In genomic region chr5:146388418-146388817, GRCh38 we compare ENCODE assay signal across 23 cellular contexts. TPM values are rescaled to one million over a fixed set of nuclear protein-coding genes. Genes with fewer than 3 reads are reported as not detected.
DNase-seq lines count a peak whose midpoint lies in the region; ATAC-seq and TF ChIP-seq lines count a peak whose summit lies in the region.
"Had no signal": no experiment of that assay in that cellular context is flagged by ENCODE, and none has a peak within 500 bp of the region (broad histone marks: within the 10 kb centered on the region; RNA-seq: fewer than 3 reads in every experiment).

No MANE protein-coding gene starts in this region.

- DNase-seq in DMS79 (lab: John Stamatoyannopoulos, UW) (peak; percentile 44), HT1080 (ENCODE audit: low read depth) (peak; percentile 57), adipocyte (ENCODE audit: low read depth) (peak; percentile 43), foreskin keratinocyte (peak; percentile 4 to 36), ascending aorta (ENCODE audit: low spot score in 2 of 2) (no peak), SHP77 treated with DMSO at 0.1 percent for 48 hours (lab: John Stamatoyannopoulos, UW) (no peak)
- no peak for DNase-seq in stimulated activated naive CD4-positive, alpha-beta T cell (lab: John Stamatoyannopoulos, UW)
- DNase-seq: activated CD4-positive, alpha-beta T cell treated with anti-CD3 and anti-CD28 coated beads for 4 hours; activated CD8-positive, alpha-beta memory T cell treated with anti-CD3 and anti-CD28 coated beads, Interleukin-2, amount 10 ng/mL, durations not matched to agents 7 days and 5 days; adrenal gland; AML-193; Karpas-422; naive B cell; stimulated activated CD4-positive, alpha-beta T cell treated with anti-CD3 and anti-CD28 coated beads, Interleukin-2, amount 100 ng/mL, for 24 hours had no signal

- peaks cover 42% of the 10 kb centered on the region for H3K27me3 ChIP-seq in adipocyte (replicated peaks; ENCODE audit: control insufficient read depth, insufficient read depth, low read length)
- H3K27me3 ChIP-seq in foreskin keratinocyte: peaks cover 75% of the 10 kb centered on the region
- no peaks in the 10 kb centered on the region for H3K27me3 ChIP-seq in ascending aorta
- H3K27me3 ChIP-seq: adrenal gland had no signal

- H3K9me3 ChIP-seq in adipocyte (ENCODE audit: control insufficient read depth, low read length) (peaks cover 3% of the 10 kb centered on the region), ascending aorta (no peaks in the 10 kb centered on the region)
- H3K9me3 ChIP-seq: adrenal gland, tibial nerve had no signal

- TF ChIP-seq CTCF in foreskin keratinocyte (conservative IDR thresholded peaks at IDR 0.05) (no peak), ascending aorta (IDR thresholded peaks at IDR 0.05) (no peak)

- H3K4me1 ChIP-seq in adipocyte (ENCODE audit: control insufficient read depth, insufficient read depth, low read length) (no peaks in the 10 kb centered on the region), foreskin keratinocyte (no peaks in the 10 kb centered on the region), ascending aorta (no peaks in the 10 kb centered on the region)
- H3K4me1 ChIP-seq: adrenal gland, tibial nerve had no signal

- H3K36me3 ChIP-seq in adipocyte (ENCODE audit: control insufficient read depth, insufficient read depth, low read length, severe bottlenecking) (no peaks in the 10 kb centered on the region), ascending aorta (no peaks in the 10 kb centered on the region)
- H3K36me3 ChIP-seq: adrenal gland, tibial nerve had no signal

- H3K27ac ChIP-seq in foreskin keratinocyte: no peak overlapping the region
- H3K27ac ChIP-seq in ascending aorta: no peak overlapping the region
- H3K27ac ChIP-seq: adrenal gland, hepatocyte, tibial nerve had no signal

- H3K4me3 ChIP-seq in adipocyte (ENCODE audit: low read length): no peak overlapping the region
- no peak overlapping the region for H3K4me3 ChIP-seq in ascending aorta
- H3K4me3 ChIP-seq: adrenal gland, GM23338, hepatocyte, lung, tibial nerve had no signal

- intact Hi-C loops in ascending aorta (cut with DNase I): no loop called here

- ATAC-seq in foreskin keratinocyte: no peak
- no peak for ATAC-seq in GM19023 (IDR thresholded peaks at IDR 0.05; ENCODE audit: unreplicated experiment)
- ATAC-seq: activated CD8-positive, alpha-beta memory T cell treated with anti-CD3 and anti-CD28 coated beads, Interleukin-2, amount 10 ng/mL, durations not matched to agents 7 days and 5 days; activated T-helper 17 cell treated with anti-CD3 and anti-CD28 coated beads, Interleukin-2, amount 50 U/mL, for 72 hours; GM23338; sciatic nerve had no signal

- H3K9ac ChIP-seq in adipocyte (ENCODE audit: low read length): no peak overlapping the region

RNA-seq across cellular contexts. Expression of gene POU4F3, which starts 49.8 kb away (rescaled TPM):
- total RNA-seq in HT1080 (2014; rRNA removed; shearing (Covaris generic)): 0.19 TPM in 1 of 2 replicates, not detected in the other
- polyA plus RNA-seq in HT1080 (2015; cell fraction: cytosol; rRNA removed): 0.17 TPM in 1 of 2 replicates, not detected in the other
- polyA plus RNA-seq in HT1080 (2015; cell fraction: nucleus; rRNA removed): 0.12 TPM in 1 of 2 replicates, not detected in the other
- not detected in 2 replicates for total RNA-seq in foreskin keratinocyte
- 0.04 TPM in 1 of 2 replicates, not detected in the other for polyA plus RNA-seq in foreskin keratinocyte
- not detected for total RNA-seq in ascending aorta
- total RNA-seq: activated T-helper 17 cell treated with anti-CD3 and anti-CD28 coated beads, Interleukin-2, amount 50 U/mL, for 72 hours; hepatocyte; HT-29; osteocyte; sciatic nerve had no signal
- polyA plus RNA-seq: adrenal gland, GM23338, hepatocyte had no signal

RNA-seq across cellular contexts. Expression of gene TCERG1, which starts 58.7 kb away (rescaled TPM):
- 46.6 and 48.9 TPM in 2 replicates for total RNA-seq in HT1080 (2014; rRNA removed; shearing (Covaris generic))
- polyA plus RNA-seq in HT1080 (2015; cell fraction: cytosol; rRNA removed): 48.2 and 55.5 TPM in 2 replicates
- polyA plus RNA-seq in HT1080 (2015; cell fraction: nucleus; rRNA removed): 306 and 309 TPM in 2 replicates
- total RNA-seq in foreskin keratinocyte (59.0 and 68.1 TPM in 2 replicates), ascending aorta (39.8 TPM)
- 26.4 and 33.1 TPM in 2 replicates for polyA plus RNA-seq in foreskin keratinocyte

Comparison
In these comparisons a context has a peak if more than half of its experiments do, and no peak if none do; other contexts are left out.
1. DNase-seq: peak in DMS79 (single experiment), HT1080 (single experiment), adipocyte (single experiment) and foreskin keratinocyte (2 of 2); none in ascending aorta (0 of 2), stimulated activated naive CD4-positive, alpha-beta T cell (0 of 6) and SHP77 treated with DMSO at 0.1 percent for 48 hours (single experiment).